ENCODE assay signal across 27 cellular contexts in genomic region chr18:28485918-28486317, GRCh38.
DNase-seq lines count a peak whose midpoint lies in the region; ATAC-seq and TF ChIP-seq lines count a peak whose summit lies in the region.
"Had no signal": no experiment of that assay in that cellular context is flagged by ENCODE, and none has a peak within 500 bp of the region (broad histone marks: within the 10 kb centered on the region; RNA-seq: fewer than 3 reads in every experiment).

No MANE protein-coding gene starts in this region.

- DNase-seq in GM13976 (ENCODE audit: low spot score), result peak; percentile 16
- DNase-seq in OCI-M1 (lab: John Stamatoyannopoulos, UW), result peak; percentile 33
- no peak for DNase-seq in foreskin melanocyte
- no peak for DNase-seq in upper lobe of right lung
- DNase-seq in NK-92 treated with Interleukin-12 subunit alpha and Interleukin-12 subunit beta, amount 100 ng/mL, for 24 hours (lab: John Stamatoyannopoulos, UW), result no peak
- DNase-seq in UCSD-AML1 (lab: John Stamatoyannopoulos, UW; ENCODE audit: unreplicated experiment), result no peak
- DNase-seq: ACHN; activated CD4-positive, alpha-beta memory T cell treated with anti-CD3 and anti-CD28 coated beads, Interleukin-2, amount 10 ng/mL, durations not matched to agents 7 days and 5 days; activated effector memory CD4-positive, alpha-beta T cell treated with Interleukin-2 at 50 U/mL for 16 hours; DMS79; GF-D8; HCEC 1CT; Kasumi-1; kidney; lower lobe of right lung; NCI-H187; NCI-H526 treated with DMSO at 0.1 percent for 48 hours; PC-3; Right ventricle myocardium superior; stimulated activated naive CD8-positive, alpha-beta T cell treated with anti-CD3 and anti-CD28 coated beads, Interleukin-15, Interleukin-2, amounts not matched to agents 100 U/mL and 50 U/mL, for 24 hours had no signal

- no peaks in the 10 kb centered on the region for H3K4me1 ChIP-seq in upper lobe of right lung
- H3K4me1 ChIP-seq: BLaER1, lower lobe of right lung, vagina had no signal

- no peaks in the 10 kb centered on the region for H3K9me3 ChIP-seq in upper lobe of right lung
- H3K9me3 ChIP-seq: BLaER1, lower lobe of right lung, thoracic aorta, vagina had no signal

- H3K4me3 ChIP-seq in upper lobe of right lung, result no peak overlapping the region
- H3K4me3 ChIP-seq: BLaER1, lower lobe of right lung, thoracic aorta, vagina had no signal

- in situ Hi-C loops in GM13976 (cut with MboI; ENCODE audit: low sequenced_read_pairs, unreplicated experiment), result no loop called here

- H3K27me3 ChIP-seq in upper lobe of right lung, result no peaks in the 10 kb centered on the region
- H3K27me3 ChIP-seq: BLaER1, vagina had no signal

- ATAC-seq in GM19372 (IDR thresholded peaks at IDR 0.05; ENCODE audit: low read depth, unreplicated experiment), result peak; percentile 80
- ATAC-seq in HG02623 (IDR thresholded peaks at IDR 0.05; ENCODE audit: unreplicated experiment), result peak; percentile 63
- ATAC-seq in upper lobe of right lung, result no peak
- ATAC-seq: lower lobe of right lung; PC-3; sciatic nerve; stimulated activated naive CD8-positive, alpha-beta T cell treated with anti-CD3 and anti-CD28 coated beads, Interleukin-15, Interleukin-2, amounts not matched to agents 100 U/mL and 50 U/mL, for 24 hours had no signal

- no peak overlapping the region for H3K27ac ChIP-seq in upper lobe of right lung
- H3K27ac ChIP-seq: BLaER1, HL-60, lower lobe of right lung, thoracic aorta, vagina had no signal

- H3K36me3 ChIP-seq in upper lobe of right lung, result no peaks in the 10 kb centered on the region
- H3K36me3 ChIP-seq: BLaER1, lower lobe of right lung, thoracic aorta, vagina had no signal

- intact Hi-C loops in upper lobe of right lung (cut with DNase I), result no loop called here

- TF ChIP-seq CTCF in GM13976 (IDR thresholded peaks at IDR 0.05; ENCODE audit: borderline replicate concordance, control extremely low read depth, extremely low read depth, insufficient read depth, missing control alignments), result no peak
- no peak for TF ChIP-seq CTCF in upper lobe of right lung (IDR thresholded peaks at IDR 0.05)

Comparison
In these comparisons a context has a peak if more than half of its experiments do, and no peak if none do; other contexts are left out.
1. DNase-seq: peak in GM13976 (single experiment) and OCI-M1 (single experiment); none in foreskin melanocyte (single experiment), upper lobe of right lung (single experiment), NK-92 treated with Interleukin-12 subunit alpha and Interleukin-12 subunit beta, amount 100 ng/mL, for 24 hours (single experiment) and UCSD-AML1 (single experiment).